ENCODE assay signal across 8 cellular contexts in the genomic region with DNA sequence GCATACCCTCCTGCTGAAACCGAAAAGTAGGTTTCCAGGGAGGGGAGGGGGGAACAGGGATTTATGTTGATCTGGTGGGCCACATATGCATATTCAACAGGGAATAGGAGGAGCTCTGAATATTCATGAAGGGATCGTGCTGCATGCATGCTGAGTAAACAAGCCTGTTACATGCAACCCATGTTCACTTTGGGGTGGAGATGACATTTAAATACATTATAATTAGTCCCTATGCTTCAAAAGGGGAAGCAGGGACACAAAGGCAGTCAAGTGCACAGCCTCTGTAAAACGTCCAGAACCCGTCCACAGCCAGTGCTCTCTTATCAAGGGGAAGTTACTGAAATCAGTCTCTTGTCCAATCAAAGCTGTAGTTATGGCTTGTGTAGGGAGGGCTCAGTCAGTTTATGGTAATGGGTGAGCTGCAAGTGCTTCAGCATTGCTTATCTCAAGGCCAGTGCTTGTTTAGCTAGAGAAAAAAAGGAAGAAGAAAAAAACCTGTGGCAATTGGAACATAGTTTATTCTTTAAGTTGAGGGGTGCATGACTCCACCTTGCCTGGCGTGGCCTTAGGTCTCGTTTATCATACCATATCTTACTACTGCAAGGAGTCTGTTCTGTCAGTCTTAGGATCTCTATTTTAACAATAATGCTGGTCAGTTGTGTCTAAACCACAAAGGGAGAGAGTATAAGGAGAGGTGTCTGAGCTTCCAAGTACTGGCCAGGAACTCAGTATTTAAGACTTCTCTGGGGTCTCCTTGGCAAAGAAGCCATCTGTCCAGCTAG. TPM values are rescaled to one million over a fixed set of nuclear protein-coding genes. Genes with fewer than 3 reads are reported as not detected.
"Had no signal": no experiment of that assay in that cellular context is flagged by ENCODE, and none has a peak within 500 bp of the region (broad histone marks: within the 10 kb centered on the region; RNA-seq: fewer than 3 reads in every experiment).

No MANE protein-coding gene starts in this region.

RNA-seq across cellular contexts. Expression of gene RNU1-2, which starts 28.7 kb away (rescaled TPM):
- polyA plus RNA-seq: hepatocyte; naive thymus-derived CD4-positive, alpha-beta T cell; neural cell; pancreas; psoas muscle; sigmoid colon; small intestine; thymus had no signal
